In the genomic region with DNA sequence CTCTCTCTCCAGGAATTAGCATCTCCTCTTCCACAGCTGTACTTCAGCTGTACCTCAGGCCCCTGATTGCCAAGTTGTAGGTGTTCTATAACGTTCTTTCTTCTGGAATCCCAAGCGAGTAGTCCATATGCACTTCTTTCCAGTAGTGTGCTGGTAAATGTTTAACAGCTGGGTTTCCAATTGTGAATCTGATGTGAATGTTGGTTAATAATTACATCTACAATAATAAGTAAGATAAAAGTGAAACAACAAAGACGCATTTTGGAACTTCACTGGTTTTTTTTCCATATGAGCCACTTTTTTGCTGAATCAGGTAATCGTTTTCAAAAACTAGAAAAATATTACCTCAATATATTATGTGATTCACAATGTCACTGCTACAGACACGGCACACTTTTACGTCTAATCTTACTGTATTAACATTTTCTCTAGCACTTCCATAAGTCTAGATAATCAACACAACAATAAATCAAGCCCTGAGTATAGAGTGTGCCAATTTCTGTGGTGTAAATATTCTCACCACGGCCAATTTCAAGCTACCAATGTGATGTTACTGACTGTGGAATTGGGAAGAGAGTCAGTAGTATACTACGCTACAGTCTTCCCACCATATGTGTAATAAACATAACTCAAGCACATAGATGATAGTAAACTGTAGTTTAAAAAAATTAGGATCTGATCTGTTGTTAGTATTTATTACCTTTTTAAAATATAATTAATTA, we compare ENCODE assay signal across 19 cellular contexts.
A peak's percentile ranks its signal among the peaks of the same experiment; 100 is the strongest.
DNase-seq lines count a peak whose midpoint lies in the region; ATAC-seq, FAIRE-seq and TF ChIP-seq lines count a peak whose summit lies in the region.
"Had no signal": no experiment of that assay in that cellular context is flagged by ENCODE, and none has a peak within 500 bp of the region (broad histone marks: within the 10 kb centered on the region; RNA-seq: fewer than 3 reads in every experiment).

No MANE protein-coding gene starts in this region.

- H3K27me3 Mint-ChIP-seq in Calu3 (ENCODE audit: unreplicated experiment), result no peaks in the 10 kb centered on the region
- H3K27me3 Mint-ChIP-seq: B cell, T-cell had no signal

- no peaks in the 10 kb centered on the region for H3K9me3 Mint-ChIP-seq in Calu3 (ENCODE audit: low read depth, unreplicated experiment)
- H3K9me3 Mint-ChIP-seq: stimulated activated effector memory CD8-positive, alpha-beta T cell treated with anti-CD3 and anti-CD28 coated beads, Interleukin-12 subunit alpha, Interleukin-12 subunit beta, amount 100 ng/mL, for 72 hours; T-cell had no signal

- DNase-seq in Calu3 (no peak), ascending aorta (ENCODE audit: low spot score in 2 of 2) (no peak), left kidney (ENCODE audit: low read depth, low spot score) (peak; percentile 66), small intestine (peak; percentile 77), nucleus accumbens (lab: John Stamatoyannopoulos, UW) (no peak), anterior cingulate cortex (lab: John Stamatoyannopoulos, UW) (no peak)
- DNase-seq: activated CD8-positive, alpha-beta memory T cell treated with anti-CD3 and anti-CD28 coated beads for 24 hours; activated gamma-delta T cell; DMS153; KBM-7; mesendoderm; NCI-H1092 treated with DMSO at 0.1 percent for 48 hours; NCI-H2171 treated with DMSO at 0.1 percent for 48 hours; T-cell; WERI-Rb-1 had no signal

- intact Hi-C loops in Calu3 (cut with micrococcal nuclease; ENCODE audit: unreplicated experiment) (no loop called here), ascending aorta (cut with DNase I) (loop anchor here (5.0 kb wide), 4 partner anchors 107 to 738 kb away; no protein-coding TSS in a partner anchor)

- H3K27ac Mint-ChIP-seq in Calu3 (ENCODE audit: unreplicated experiment), result peak overlapping the region; percentile 65
- H3K27ac Mint-ChIP-seq: stimulated activated effector memory CD8-positive, alpha-beta T cell treated with anti-CD3 and anti-CD28 coated beads, Interleukin-12 subunit alpha, Interleukin-12 subunit beta, amount 100 ng/mL, for 72 hours had no signal

- CTCF ChIA-PET in Calu3 (lab: Charles Lee), result interaction anchor here (0.6 kb wide), 1 partner anchor 16 kb away, joined by 3 read pairs; no protein-coding TSS in a partner anchor

- H3K27ac ChIP-seq in ascending aorta (peak overlapping the region; percentile 81 to 84), small intestine (ENCODE audit: low read depth in 1 of 2, low read length in 1 of 2) (no peak overlapping the region)
- H3K27ac ChIP-seq: WERI-Rb-1 had no signal

- BruUV-seq in Calu3 (replicated peaks; lab: Mats Ljungman, UMichigan), result no TSS peak

- TF ChIP-seq CTCF in Calu3 (IDR thresholded peaks at IDR 0.05; ENCODE audit: unreplicated experiment) (no peak), ascending aorta (IDR thresholded peaks at IDR 0.05) (no peak)

- no peaks in the 10 kb centered on the region for H3K27me3 ChIP-seq in ascending aorta
- no peaks in the 10 kb centered on the region for H3K27me3 ChIP-seq in small intestine (ENCODE audit: control insufficient read depth in 2 of 2, insufficient read depth in 2 of 2, low read length in 2 of 2)

- no peak overlapping the region for H3K4me3 ChIP-seq in ascending aorta
- H3K4me3 ChIP-seq in small intestine (ENCODE audit: low read depth in 1 of 2, low read length in 2 of 2), result no peak overlapping the region

- ATAC-seq in GM21723 (IDR thresholded peaks at IDR 0.05; ENCODE audit: unreplicated experiment), result no peak
- ATAC-seq in GM18868 (IDR thresholded peaks at IDR 0.05; ENCODE audit: unreplicated experiment), result no peak
- ATAC-seq: stimulated activated effector memory CD8-positive, alpha-beta T cell treated with anti-CD3 and anti-CD28 coated beads, Interleukin-12 subunit alpha, Interleukin-12 subunit beta, amount 100 ng/mL, for 72 hours; T-cell had no signal

- 24 to 63% (median 40%) methylated on average over 8 of the region's 8 CpGs for WGBS in small intestine, 3 donors

- H3K4me3 Mint-ChIP-seq in Calu3 (ENCODE audit: low read depth, unreplicated experiment), result no peak overlapping the region
- H3K4me3 Mint-ChIP-seq: B cell; stimulated activated effector memory CD8-positive, alpha-beta T cell treated with anti-CD3 and anti-CD28 coated beads, Interleukin-12 subunit alpha, Interleukin-12 subunit beta, amount 100 ng/mL, for 72 hours had no signal

- H3K36me3 ChIP-seq in ascending aorta (no peaks in the 10 kb centered on the region), small intestine (ENCODE audit: control insufficient read depth in 2 of 2, insufficient read depth in 2 of 2, low read length in 2 of 2) (no peaks in the 10 kb centered on the region)
- H3K36me3 ChIP-seq: WERI-Rb-1 had no signal

- H3K4me1 Mint-ChIP-seq in Calu3 (ENCODE audit: low read depth, unreplicated experiment), result peaks cover 58% of the 10 kb centered on the region

- H3K36me3 Mint-ChIP-seq in Calu3 (ENCODE audit: insufficient read depth, unreplicated experiment), result no peaks in the 10 kb centered on the region
- H3K36me3 Mint-ChIP-seq: stimulated activated effector memory CD8-positive, alpha-beta T cell treated with anti-CD3 and anti-CD28 coated beads, Interleukin-12 subunit alpha, Interleukin-12 subunit beta, amount 100 ng/mL, for 72 hours; T-cell had no signal

- H3K4me1 ChIP-seq in ascending aorta (peaks cover 13 to 40% of the 10 kb centered on the region in 2 donors), small intestine (ENCODE audit: control insufficient read depth in 2 of 2, insufficient read depth in 1 of 2, low read depth in 1 of 2, low read length in 1 of 2) (peaks cover 2 to 17% of the 10 kb centered on the region in 2 donors)

- H3K9me3 ChIP-seq in ascending aorta (no peaks in the 10 kb centered on the region), small intestine (ENCODE audit: control insufficient read depth, low read depth) (no peaks in the 10 kb centered on the region)

- FAIRE-seq in small intestine (lab: Jason Lieb, UNC), result no peak

Comparison
In these comparisons a context has a peak if more than half of its experiments do, and no peak if none do; other contexts are left out.
1. DNase-seq: peak in left kidney (single experiment) and small intestine (single experiment); none in Calu3 (single experiment), ascending aorta (0 of 2), nucleus accumbens (0 of 56) and anterior cingulate cortex (0 of 58).
2. H3K27ac ChIP-seq: peak in ascending aorta (2 of 2); none in small intestine (0 of 2).